ENCODE assay signal across 18 cellular contexts in genomic region chr19:28634031-28634328, GRCh38.
"Had no signal": no experiment of that assay in that cellular context is flagged by ENCODE, and none has a peak within 500 bp of the region (broad histone marks: within the 10 kb centered on the region; RNA-seq: fewer than 3 reads in every experiment).

No MANE protein-coding gene starts in this region.

- H3K4me2 ChIP-seq: hepatocyte had no signal

- H3K27me3 ChIP-seq: body of pancreas, cardiac muscle cell, foreskin keratinocyte, hepatocyte, right atrium auricular region, tibial artery had no signal

- H3K4me3 Mint-ChIP-seq: activated CD8-positive, alpha-beta T cell treated with anti-CD3 and anti-CD28 coated beads, Interleukin-2, amount 10 ng/mL, durations not matched to agents 7 days and 5 days; activated naive CD8-positive, alpha-beta T cell treated with anti-CD3 and anti-CD28 coated beads, Interleukin-2, amount 50 U/mL, for 24 hours; activated T-helper 1 cell treated with anti-CD3 and anti-CD28 coated beads, Interleukin-12 subunit alpha, Interleukin-12 subunit beta, Interleukin-2, Interleukin-4 antibody, amounts not matched to agents 30 ng/mL and 10 ng/mL and 1 ng/mL, durations not matched to agents 14 hours and 24 hours and 36 hours; naive B cell; stimulated activated naive CD8-positive, alpha-beta T cell treated with anti-CD3 and anti-CD28 coated beads, Interleukin-15, Interleukin-2, amounts not matched to agents 100 ng/mL and 50 ng/mL, for 24 hours; T-helper 2 cell treated with Interferon-gamma antibody and Interleukin-4, amounts not matched to agents 5 μg/mL and 100 μg/mL, for 36 hours had no signal

- H3K4me1 ChIP-seq: foreskin keratinocyte, prostate gland, right atrium auricular region, tibial artery had no signal

- H3K27me3 Mint-ChIP-seq: activated naive CD8-positive, alpha-beta T cell treated with anti-CD3 and anti-CD28 coated beads, Interleukin-2, amount 50 U/mL, for 24 hours; naive B cell had no signal

- H3K27ac Mint-ChIP-seq: activated CD8-positive, alpha-beta T cell treated with anti-CD3 and anti-CD28 coated beads, Interleukin-2, amount 10 ng/mL, durations not matched to agents 7 days and 5 days; activated naive CD8-positive, alpha-beta T cell treated with anti-CD3 and anti-CD28 coated beads, Interleukin-2, amount 50 U/mL, for 24 hours; activated T-helper 1 cell treated with anti-CD3 and anti-CD28 coated beads, Interleukin-12 subunit alpha, Interleukin-12 subunit beta, Interleukin-2, Interleukin-4 antibody, amounts not matched to agents 30 ng/mL and 10 ng/mL and 1 ng/mL, durations not matched to agents 14 hours and 24 hours and 36 hours; naive B cell; stimulated activated naive CD8-positive, alpha-beta T cell treated with anti-CD3 and anti-CD28 coated beads, Interleukin-15, Interleukin-2, amounts not matched to agents 100 ng/mL and 50 ng/mL, for 24 hours; T-helper 2 cell treated with Interferon-gamma antibody and Interleukin-4, amounts not matched to agents 5 μg/mL and 100 μg/mL, for 36 hours had no signal

- H3K9me3 ChIP-seq: body of pancreas, prostate gland had no signal

- H3K4me3 ChIP-seq: body of pancreas, cardiac muscle cell, hepatocyte, lung, prostate gland, right atrium auricular region, tibial artery had no signal

- H3K9me3 Mint-ChIP-seq: activated T-helper 1 cell treated with anti-CD3 and anti-CD28 coated beads, Interleukin-12 subunit alpha, Interleukin-12 subunit beta, Interleukin-2, Interleukin-4 antibody, amounts not matched to agents 30 ng/mL and 10 ng/mL and 1 ng/mL, durations not matched to agents 14 hours and 24 hours and 36 hours; immature natural killer cell; T-helper 2 cell treated with Interferon-gamma antibody and Interleukin-4, amounts not matched to agents 5 μg/mL and 100 μg/mL, for 36 hours had no signal

- H3K36me3 Mint-ChIP-seq: immature natural killer cell, naive B cell had no signal

- H2AFZ ChIP-seq: hepatocyte had no signal

- DNase-seq: activated gamma-delta T cell; effector CD4-positive, alpha-beta T cell; tibial artery had no signal

- H3K79me2 ChIP-seq: hepatocyte had no signal

- H3K27ac ChIP-seq: body of pancreas, cardiac muscle cell, foreskin keratinocyte, hepatocyte, prostate gland, right atrium auricular region, tibial artery, WERI-Rb-1 had no signal

- H3K36me3 ChIP-seq: cardiac muscle cell, prostate gland, right atrium auricular region, tibial artery, WERI-Rb-1 had no signal
